In genomic region chr4:150261571-150261970, GRCh38 we compare ENCODE assay signal across 18 cellular contexts.
"Had no signal": no experiment of that assay in that cellular context is flagged by ENCODE, and none has a peak within 500 bp of the region (broad histone marks: within the 10 kb centered on the region; RNA-seq: fewer than 3 reads in every experiment).

No MANE protein-coding gene starts in this region.

- H3K4me3 Mint-ChIP-seq: activated CD4-positive, alpha-beta memory T cell treated with anti-CD3 and anti-CD28 coated beads for 36 hours; activated naive CD8-positive, alpha-beta T cell; central memory CD8-positive, alpha-beta T cell; immature natural killer cell; naive thymus-derived CD8-positive, alpha-beta T cell; stimulated activated naive CD8-positive, alpha-beta T cell treated with anti-CD3 and anti-CD28 coated beads, Interleukin-15, Interleukin-2, amounts not matched to agents 100 ng/mL and 50 ng/mL, for 24 hours had no signal

- H3K9me3 Mint-ChIP-seq: activated CD4-positive, alpha-beta memory T cell treated with anti-CD3 and anti-CD28 coated beads for 36 hours; central memory CD8-positive, alpha-beta T cell; immature natural killer cell; naive thymus-derived CD8-positive, alpha-beta T cell; stimulated activated naive CD8-positive, alpha-beta T cell treated with anti-CD3 and anti-CD28 coated beads, Interleukin-15, Interleukin-2, amounts not matched to agents 100 ng/mL and 50 ng/mL, for 24 hours had no signal

- DNase-seq: activated CD4-positive, alpha-beta memory T cell treated with anti-CD3 and anti-CD28 coated beads for 36 hours; activated CD4-positive, alpha-beta T cell treated with anti-CD3 and anti-CD28 coated beads for 4 hours; amygdala; brain microvascular endothelial cell; cortex of kidney; immature natural killer cell; kidney glomerular epithelial cell; mesendoderm; naive thymus-derived CD8-positive, alpha-beta T cell; posterior cingulate gyrus; SW 1271; transverse colon; uterus had no signal

- ATAC-seq: naive thymus-derived CD8-positive, alpha-beta T cell had no signal

- H3K27ac ChIP-seq: brain microvascular endothelial cell, neutrophil, suprapubic skin, transverse colon, uterus had no signal

- H3K9me3 ChIP-seq: neutrophil, suprapubic skin, transverse colon, uterus had no signal

- H3K27me3 Mint-ChIP-seq: activated CD4-positive, alpha-beta memory T cell treated with anti-CD3 and anti-CD28 coated beads for 36 hours; activated naive CD8-positive, alpha-beta T cell; central memory CD8-positive, alpha-beta T cell; naive thymus-derived CD8-positive, alpha-beta T cell; stimulated activated naive CD8-positive, alpha-beta T cell treated with anti-CD3 and anti-CD28 coated beads, Interleukin-15, Interleukin-2, amounts not matched to agents 100 ng/mL and 50 ng/mL, for 24 hours had no signal

- H3K36me3 ChIP-seq: neutrophil, uterus had no signal

- H3K4me1 ChIP-seq: uterus had no signal

- H3K27me3 ChIP-seq: brain microvascular endothelial cell, neutrophil, suprapubic skin, transverse colon, uterus had no signal

- H3K4me3 ChIP-seq: suprapubic skin, transverse colon, uterus had no signal

- H3K4me1 Mint-ChIP-seq: central memory CD8-positive, alpha-beta T cell; immature natural killer cell; naive thymus-derived CD8-positive, alpha-beta T cell had no signal

- H3K27ac Mint-ChIP-seq: activated CD4-positive, alpha-beta memory T cell treated with anti-CD3 and anti-CD28 coated beads for 36 hours; activated naive CD8-positive, alpha-beta T cell; stimulated activated naive CD8-positive, alpha-beta T cell treated with anti-CD3 and anti-CD28 coated beads, Interleukin-15, Interleukin-2, amounts not matched to agents 100 ng/mL and 50 ng/mL, for 24 hours had no signal
